In genomic region chr2:176123483-176123843, GRCh38 we compare ENCODE assay signal across 12 cellular contexts. TPM values are rescaled to one million over a fixed set of nuclear protein-coding genes. Genes with fewer than 3 reads are reported as not detected.
DNase-seq lines count a peak whose midpoint lies in the region; ATAC-seq and TF ChIP-seq lines count a peak whose summit lies in the region.
"Had no signal": no experiment of that assay in that cellular context is flagged by ENCODE, and none has a peak within 500 bp of the region (broad histone marks: within the 10 kb centered on the region; RNA-seq: fewer than 3 reads in every experiment).

No MANE protein-coding gene starts in this region.

- ATAC-seq in right cardiac atrium (no peak), HG02588 (IDR thresholded peaks at IDR 0.05; ENCODE audit: unreplicated experiment) (no peak)
- ATAC-seq: Panc1 had no signal

- H3K4me3 ChIP-seq in SJSA1 = peak overlapping the region; percentile 49
- H3K4me3 ChIP-seq in right cardiac atrium (ENCODE audit: low read length) = peak overlapping the region; percentile 47
- H3K4me3 ChIP-seq in skeletal muscle tissue (ENCODE audit: low read length in 3 of 3) = peak overlapping the region; percentile 60 to 85 (median 76)

- in situ Hi-C loops in GM13977 (cut with MboI; ENCODE audit: low pct_unique_long_range_greater_than_20kb, low sequenced_read_pairs, unreplicated experiment) = loop anchor here (10.0 to 25.0 kb wide), 2 partner anchors 761 to 1031 kb away; no protein-coding TSS in a partner anchor

- intact Hi-C loops in right cardiac atrium (cut with DNase I) = loop anchor here in 1 of 4 donors (10.0 kb wide), 1 partner anchor 431 kb away; no protein-coding TSS in a partner anchor

- H3K36me3 ChIP-seq in SJSA1 (no peaks in the 10 kb centered on the region), skeletal muscle tissue (ENCODE audit: control insufficient read depth in 3 of 3, insufficient read depth in 3 of 3, low read length in 3 of 3) (no peaks in the 10 kb centered on the region)

- H3K27ac ChIP-seq in SJSA1 = no peak overlapping the region
- H3K27ac ChIP-seq in right cardiac atrium (ENCODE audit: low read length) = no peak overlapping the region
- no peak overlapping the region for H3K27ac ChIP-seq in skeletal muscle tissue (ENCODE audit: low read depth, low read length)
- H3K27ac ChIP-seq: 22Rv1 had no signal

- peak; percentile 58 for DNase-seq in DMS53 (lab: John Stamatoyannopoulos, UW)
- DNase-seq in DMS53 treated with DMSO at 0.1 percent for 48 hours (lab: John Stamatoyannopoulos, UW; ENCODE audit: unreplicated experiment) = no peak
- DNase-seq in SJSA1 (ENCODE audit: low read depth in 1 of 2, low spot score in 2 of 2) = no peak
- DNase-seq in right cardiac atrium = no peak
- DNase-seq in GM13977 (ENCODE audit: low spot score) = no peak
- DNase-seq in SK-N-DZ (ENCODE audit: low spot score) = no peak
- DNase-seq: GF-D8, NCI-H2107 had no signal

- no peaks in the 10 kb centered on the region for H3K9me3 ChIP-seq in SJSA1 (replicated peaks)
- no peaks in the 10 kb centered on the region for H3K9me3 ChIP-seq in right cardiac atrium (ENCODE audit: control insufficient read depth, low read length)
- H3K9me3 ChIP-seq in skeletal muscle tissue (ENCODE audit: control insufficient read depth in 3 of 3, low read length in 3 of 3) = no peaks in the 10 kb centered on the region

- peak overlapping the region in 2 of 3 donors; percentile 69 for H3K9ac ChIP-seq in skeletal muscle tissue (ENCODE audit: low read depth in 1 of 3, low read length in 3 of 3)

- H3K4me1 ChIP-seq in SJSA1 (replicated peaks) (peaks cover 10% of the 10 kb centered on the region), right cardiac atrium (ENCODE audit: control insufficient read depth, insufficient read depth, low read length) (peaks cover 6% of the 10 kb centered on the region), skeletal muscle tissue (ENCODE audit: control insufficient read depth in 3 of 3, insufficient read depth in 3 of 3, low read length in 3 of 3) (peaks cover 5 to 18% (median 12%) of the 10 kb centered on the region in 3 donors)

- WGBS in right cardiac atrium = 7% methylated on average over 16 of the region's 16 CpGs

- H3K27me3 ChIP-seq in SJSA1 (replicated peaks) (peaks cover 16% of the 10 kb centered on the region; the same call in 1 of the 2 replicates), right cardiac atrium (ENCODE audit: control insufficient read depth, insufficient read depth) (peaks cover 7% of the 10 kb centered on the region), skeletal muscle tissue (ENCODE audit: control insufficient read depth in 3 of 3, insufficient read depth in 3 of 3, low read length in 3 of 3) (peaks cover 46 to 79% (median 77%) of the 10 kb centered on the region in 3 donors)

- no peak for TF ChIP-seq CTCF in GM13977 (IDR thresholded peaks at IDR 0.05; ENCODE audit: extremely low read depth, insufficient read depth, missing control alignments)

RNA-seq across cellular contexts. Expression of gene HOXD9, which starts 0.9 kb away (rescaled TPM):
- 1.8 TPM in 2 replicates for total RNA-seq in SJSA1 (2014; rRNA removed; shearing (Covaris generic))
- total RNA-seq in right cardiac atrium (not detected), skeletal muscle tissue (5.7 TPM)
- polyA plus RNA-seq in right cardiac atrium = 0.09 TPM
- 20.1 and 20.4 TPM in 2 replicates for polyA plus RNA-seq in SK-N-DZ (2014; cell fraction: cytosol; rRNA removed)
- 15.7 and 22.6 TPM in 2 replicates for polyA plus RNA-seq in SK-N-DZ (2014; cell fraction: nucleus; rRNA removed)

RNA-seq across cellular contexts. Expression of gene HOXD8, which starts 6.0 kb away (rescaled TPM):
- 13.0 and 16.8 TPM in 2 replicates for total RNA-seq in SJSA1 (2014; rRNA removed; shearing (Covaris generic))
- total RNA-seq in right cardiac atrium (under 1 TPM; 0.11 to 0.39 (median 0.28) TPM), skeletal muscle tissue (18.8 TPM)
- 0.63 TPM for polyA plus RNA-seq in right cardiac atrium
- polyA plus RNA-seq in SK-N-DZ (2014; cell fraction: cytosol; rRNA removed) = 28.1 and 35.4 TPM in 2 replicates
- polyA plus RNA-seq in SK-N-DZ (2014; cell fraction: nucleus; rRNA removed) = 28.0 and 35.7 TPM in 2 replicates

RNA-seq across cellular contexts. Expression of gene HOXD10, which starts 6.9 kb away (rescaled TPM):
- not detected in 2 replicates for total RNA-seq in SJSA1 (2014; rRNA removed; shearing (Covaris generic))
- total RNA-seq in right cardiac atrium = not detected
- not detected for polyA plus RNA-seq in right cardiac atrium
- total RNA-seq in skeletal muscle tissue = 0.52 TPM
- 8.5 and 8.7 TPM in 2 replicates for polyA plus RNA-seq in SK-N-DZ (2014; cell fraction: cytosol; rRNA removed)
- polyA plus RNA-seq in SK-N-DZ (2014; cell fraction: nucleus; rRNA removed) = 5.2 and 6.5 TPM in 2 replicates

RNA-seq across cellular contexts. Expression of gene HOXD11, which starts 16.4 kb away (rescaled TPM):
- total RNA-seq in SJSA1 (2014; rRNA removed; shearing (Covaris generic)) = not detected in 2 replicates
- total RNA-seq in right cardiac atrium (not detected), skeletal muscle tissue (not detected)
- not detected for polyA plus RNA-seq in right cardiac atrium
- 0.55 and 1.6 TPM in 2 replicates for polyA plus RNA-seq in SK-N-DZ (2014; cell fraction: cytosol; rRNA removed)
- polyA plus RNA-seq in SK-N-DZ (2014; cell fraction: nucleus; rRNA removed) = 0.55 TPM in 1 of 2 replicates, not detected in the other

RNA-seq across cellular contexts. Expression of gene HOXD12, which starts 23.9 kb away (rescaled TPM):
- total RNA-seq in SJSA1 (2014; rRNA removed; shearing (Covaris generic)) = 0.13 TPM in 1 of 2 replicates, not detected in the other
- total RNA-seq in right cardiac atrium (not detected), skeletal muscle tissue (not detected)
- polyA plus RNA-seq in right cardiac atrium = not detected
- not detected in 2 replicates for polyA plus RNA-seq in SK-N-DZ (2014; cell fraction: cytosol; rRNA removed)
- polyA plus RNA-seq in SK-N-DZ (2014; cell fraction: nucleus; rRNA removed) = not detected in 2 replicates

Comparison
In these comparisons a context has a peak if more than half of its experiments do, and no peak if none do; other contexts are left out.
1. RNA of gene HOXD8, which starts 6.0 kb away (total RNA-seq): 18.8 TPM in skeletal muscle tissue (single experiment) and 13.0 to 16.8 TPM in SJSA1; 0.11 to 0.39 TPM in right cardiac atrium; every median in the first group is over 10 times any median in the second.
2. Peak in every context shown above with its lines, with median percentiles within 50 percentile points of each other: H3K4me3 ChIP-seq.